In the genomic region with DNA sequence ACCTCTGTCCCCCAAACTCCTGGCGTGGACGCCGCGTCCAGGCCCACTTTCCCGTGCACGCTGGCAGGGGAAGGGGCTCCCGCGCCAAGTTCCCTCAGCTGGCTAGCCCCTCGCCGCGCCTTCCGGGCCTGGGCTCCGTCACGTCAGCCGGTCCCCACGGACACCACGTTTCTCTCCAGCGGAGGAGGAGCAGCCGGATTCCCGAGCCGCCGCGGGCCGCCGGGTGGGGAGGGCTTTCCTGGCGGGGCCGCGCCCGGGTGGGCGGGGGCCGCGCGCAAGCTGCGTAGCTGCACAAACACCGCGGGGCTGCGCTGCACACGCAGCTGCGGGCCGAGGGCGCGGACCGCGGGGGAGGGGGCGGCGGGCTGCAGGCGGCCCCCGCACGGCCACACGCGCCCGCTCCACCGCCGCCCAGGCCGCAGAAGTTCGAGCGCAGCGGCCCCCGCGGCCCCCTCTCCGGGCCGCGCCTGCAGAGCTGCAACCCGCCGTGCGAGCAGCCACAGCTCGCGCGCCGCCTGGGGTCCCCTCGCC, we compare ENCODE assay signal across 1 cellular context.
TF ChIP-seq lines count a peak whose summit lies in the region.

No MANE protein-coding gene starts in this region.

TF ChIP-seq in H1, 55 proteins besides CTCF, POLR2A, EP300 and RAD21:
- peak; percentile 37; the same call in 1 of the 2 replicates for TF ChIP-seq SUZ12 (IDR thresholded peaks at IDR 0.05; ENCODE audit: low read length)
- TF ChIP-seq KDM5A (IDR thresholded peaks at IDR 0.05; ENCODE audit: low read length) = no peak
- no peak for TF ChIP-seq SP4 (IDR thresholded peaks at IDR 0.05; ENCODE audit: low read length)
